12 cellular contexts compared by ENCODE assay signal in the genomic region with DNA sequence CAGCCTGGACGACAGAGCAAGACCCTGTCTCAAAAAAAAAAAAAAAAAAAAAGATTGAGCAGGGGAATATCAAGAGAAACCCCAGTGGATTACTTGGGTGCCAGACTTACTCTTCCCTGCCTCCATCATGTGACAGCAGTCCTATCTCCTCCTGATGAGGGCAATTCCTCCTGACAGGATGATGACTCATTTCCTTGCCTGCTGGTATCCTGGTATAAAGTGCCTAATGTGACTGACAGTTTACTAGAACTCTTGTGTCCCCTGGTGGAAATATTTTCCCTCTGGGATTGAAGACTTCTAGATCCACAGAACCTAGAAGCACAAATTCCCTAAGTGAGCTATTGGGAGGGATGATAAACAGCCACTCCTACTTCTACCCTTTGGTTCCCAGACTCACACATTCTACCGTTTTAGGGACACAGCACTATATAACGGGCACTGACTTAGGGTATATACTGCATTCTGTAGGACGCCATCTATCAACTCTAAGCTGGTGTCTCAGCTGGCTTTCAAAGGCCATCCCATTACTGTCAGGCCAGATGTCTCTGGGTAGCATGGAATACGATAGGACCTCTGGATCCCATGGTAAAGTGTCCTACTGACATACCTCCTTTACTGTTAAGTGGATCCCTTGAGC.
DNase-seq lines count a peak whose midpoint lies in the region; ATAC-seq and TF ChIP-seq lines count a peak whose summit lies in the region.
"Had no signal": no experiment of that assay in that cellular context is flagged by ENCODE, and none has a peak within 500 bp of the region (broad histone marks: within the 10 kb centered on the region; RNA-seq: fewer than 3 reads in every experiment).

No MANE protein-coding gene starts in this region.

- DNase-seq in HFF-Myc (ENCODE audit: extremely low read depth, low read depth), result peak; percentile 37
- DNase-seq in SK-MEL-5 (ENCODE audit: low read depth, low spot score), result peak; percentile 93
- peak; percentile 72 for DNase-seq in fibroblast of mammary gland (ENCODE audit: low read depth)
- DNase-seq in smooth muscle cell of the brain vasculature (ENCODE audit: low read depth, low spot score), result peak; percentile 29
- no peak for DNase-seq in coronary artery (ENCODE audit: low spot score)
- DNase-seq: activated CD4-positive, alpha-beta T cell treated with anti-CD3 and anti-CD28 coated beads, Interleukin-2, amount 50 U/mL, for 1 hour; immature natural killer cell; NCI-H526 treated with DMSO at 0.1 percent for 48 hours; stimulated activated naive CD4-positive, alpha-beta T cell had no signal

- ATAC-seq in GM21528 (IDR thresholded peaks at IDR 0.05; ENCODE audit: low FRiP score, unreplicated experiment) (no peak), HG02759 (IDR thresholded peaks at IDR 0.05; ENCODE audit: unreplicated experiment) (no peak)

- no peak overlapping the region for H3K4me3 ChIP-seq in HFF-Myc (replicated peaks; ENCODE audit: low read depth, low read length)
- no peak overlapping the region for H3K4me3 ChIP-seq in fibroblast of mammary gland (ENCODE audit: control insufficient read depth, low read depth, low read length)
- no peak overlapping the region for H3K4me3 ChIP-seq in coronary artery
- H3K4me3 ChIP-seq: ascending aorta had no signal

- in situ Hi-C loops in SK-MEL-5 (cut with HindIII; ENCODE audit: low pct_unique_long_range_greater_than_20kb, low sequenced_read_pairs), result no loop called here

- no peak for TF ChIP-seq CTCF in HFF-Myc (IDR thresholded peaks at IDR 0.05; ENCODE audit: low read depth, low read length, missing control alignments)
- no peak for TF ChIP-seq CTCF in fibroblast of mammary gland (conservative IDR thresholded peaks at IDR 0.05; ENCODE audit: control insufficient read depth, insufficient read depth, low read depth, low read length)
- TF ChIP-seq CTCF in coronary artery (IDR thresholded peaks at IDR 0.05), result no peak

- no peak overlapping the region for H3K27ac ChIP-seq in coronary artery
- H3K27ac ChIP-seq: ascending aorta had no signal
